12 cellular contexts compared by ENCODE assay signal in genomic region chr19:55592391-55593090, GRCh38. TPM values are rescaled to one million over a fixed set of nuclear protein-coding genes. Genes with fewer than 3 reads are reported as not detected.
A peak's percentile ranks its signal among the peaks of the same experiment; 100 is the strongest.
DNase-seq lines count a peak whose midpoint lies in the region; ATAC-seq, FAIRE-seq and TF ChIP-seq lines count a peak whose summit lies in the region.
"Had no signal": no experiment of that assay in that cellular context is flagged by ENCODE, and none has a peak within 500 bp of the region (broad histone marks: within the 10 kb centered on the region; RNA-seq: fewer than 3 reads in every experiment).

No MANE protein-coding gene starts in this region.

- TF ChIP-seq RAD21 in HepG2 (CRISPR knock-in tag; IDR thresholded peaks at IDR 0.05): no peak

- WGBS in HepG2 (ENCODE audit: low lambda C conversion rate): 98% methylated on average over 45 of the region's 73 CpGs
- WGBS in testis, 2 donors: 40 to 81% methylated on average over 1 to 42 of the region's 73 CpGs

- no peaks in the 10 kb centered on the region for H3K4me1 ChIP-seq in RWPE2 (ENCODE audit: insufficient read depth, poor library complexity, severe bottlenecking)
- H3K4me1 ChIP-seq in HepG2 (ENCODE audit: insufficient read depth, low read length): no peaks in the 10 kb centered on the region
- H3K4me1 ChIP-seq in testis: no peaks in the 10 kb centered on the region
- H3K4me1 ChIP-seq: Caco-2 had no signal

- CTCF ChIA-PET in HepG2 (lab: Yijun Ruan, JAX; ENCODE audit: low intra/inter-chr PET ratio, low total read pairs): no interaction called here

- POLR2A ChIA-PET in HepG2 (lab: Yijun Ruan, JAX): no interaction called here

- TF ChIP-seq CTCF in RWPE2 (IDR thresholded peaks at IDR 0.05; ENCODE audit: poor library complexity, severe bottlenecking): no peak
- no peak for TF ChIP-seq CTCF in HepG2 (CRISPR knock-in tag; IDR thresholded peaks at IDR 0.05)
- no peak for TF ChIP-seq CTCF in testis (IDR thresholded peaks at IDR 0.05)

- H3K9ac ChIP-seq in HepG2 (ENCODE audit: insufficient read depth, low read depth, low read length): no peak overlapping the region
- H3K9ac ChIP-seq: BLaER1 had no signal

- in situ Hi-C loops in HepG2 (cut with HindIII; ENCODE audit: extremely low pct_ligation_motif_present, low pct_unique_long_range_greater_than_20kb): no loop called here

- TF ChIP-seq EP300 in HepG2 (IDR thresholded peaks at IDR 0.05; ENCODE audit: low read depth in 2 of 2, low read length in 2 of 2) (no peak), HepG2 (CRISPR knock-in tag; IDR thresholded peaks at IDR 0.05; ENCODE audit: borderline replicate concordance) (no peak)

- H3K36me3 ChIP-seq in RWPE2 (ENCODE audit: low read depth): peaks cover 20% of the 10 kb centered on the region
- H3K36me3 ChIP-seq in HepG2 (replicated peaks in 1 of 2; ENCODE audit: control insufficient read depth in 1 of 2, insufficient read depth in 2 of 2, low read length in 2 of 2): peaks cover 10 to 27% of the 10 kb centered on the region in 2 experiments; a peak in 4 of 5 replicates
- no peaks in the 10 kb centered on the region for H3K36me3 ChIP-seq in testis (ENCODE audit: low read depth, missing control alignments)

- no peak for TF ChIP-seq POLR2A in HepG2 (IDR thresholded peaks at IDR 0.05; ENCODE audit: insufficient read depth in 1 of 2, low read depth in 2 of 2, low read length in 2 of 2)
- no peak for TF ChIP-seq POLR2A in testis (IDR thresholded peaks at IDR 0.05)
- TF ChIP-seq POLR2A in erythroblast (IDR thresholded peaks at IDR 0.05; ENCODE audit: low read length): no peak
- no peak for TF ChIP-seq POLR2A in GM12891 (IDR thresholded peaks at IDR 0.05; ENCODE audit: low read depth, low read length)

- no peaks in the 10 kb centered on the region for H4K20me1 ChIP-seq in HepG2 (ENCODE audit: insufficient read depth, low read length)
- H4K20me1 ChIP-seq: BLaER1 had no signal

- H2AFZ ChIP-seq in HepG2 (ENCODE audit: low read length): no peak overlapping the region

- no peaks in the 10 kb centered on the region for H3K79me2 ChIP-seq in HepG2 (ENCODE audit: insufficient read depth, low read length)

- FAIRE-seq in HepG2 (lab: Jason Lieb, UNC): no peak
- no peak for FAIRE-seq in GM12891 (lab: Jason Lieb, UNC)

- H3K4me2 ChIP-seq in HepG2 (ENCODE audit: low read depth, low read length): no peak overlapping the region
- H3K4me2 ChIP-seq: BLaER1 had no signal

- no peak for ATAC-seq in left cardiac atrium
- no peak for ATAC-seq in Right ventricle myocardium superior (ENCODE audit: poor library complexity)
- ATAC-seq in RWPE2 (ENCODE audit: low read depth): no peak
- no peak for ATAC-seq in HepG2

- H3K27ac ChIP-seq in RWPE2 (ENCODE audit: poor library complexity, severe bottlenecking) (no peak overlapping the region), HepG2 (ENCODE audit: extremely low read length, insufficient read depth, low read length) (no peak overlapping the region), testis (no peak overlapping the region)
- H3K27ac ChIP-seq: BLaER1 had no signal

- no TSS peak for BruUV-seq in HepG2 (replicated peaks; lab: Mats Ljungman, UMichigan)

- H3K4me3 ChIP-seq in RWPE2 (ENCODE audit: severe bottlenecking) (no peak overlapping the region), HepG2 (replicated peaks in 1 of 3; ENCODE audit: insufficient read depth in 1 of 3, low read depth in 2 of 3, low read length in 3 of 3) (no peak overlapping the region), testis (peak overlapping the region; percentile 29 to 43)
- H3K4me3 ChIP-seq: BLaER1 had no signal

- intact Hi-C loops in left cardiac atrium (cut with DNase I): no loop called here
- intact Hi-C loops in Right ventricle myocardium superior (cut with DNase I): no loop called here
- intact Hi-C loops in HepG2 (cut with micrococcal nuclease; ENCODE audit: unreplicated experiment): no loop called here
- intact Hi-C loops in testis (cut with DNase I; ENCODE audit: low total_unique reads): no loop called here

- no peaks in the 10 kb centered on the region for H3K27me3 ChIP-seq in RWPE2 (ENCODE audit: insufficient read depth, poor library complexity, severe bottlenecking)
- no peaks in the 10 kb centered on the region for H3K27me3 ChIP-seq in HepG2 (ENCODE audit: control insufficient read depth in 1 of 2, insufficient read depth in 2 of 2, low read length in 2 of 2)
- H3K27me3 ChIP-seq in testis: no peaks in the 10 kb centered on the region
- H3K27me3 ChIP-seq: BLaER1 had no signal

- H3K9me3 ChIP-seq in RWPE2 (ENCODE audit: severe bottlenecking) (no peaks in the 10 kb centered on the region), HepG2 (ENCODE audit: low read length) (no peaks in the 10 kb centered on the region), testis (no peaks in the 10 kb centered on the region)
- H3K9me3 ChIP-seq: Caco-2 had no signal

- DNase-seq in left cardiac atrium: peak; percentile 24
- no peak for DNase-seq in Right ventricle myocardium superior
- DNase-seq in RWPE2 (ENCODE audit: low spot score): peak; percentile 57
- no peak for DNase-seq in HepG2 (ENCODE audit: low spot score)
- no peak for DNase-seq in testis
- DNase-seq in SW 1271 (lab: John Stamatoyannopoulos, UW): no peak
- DNase-seq in erythroblast (lab: John Stamatoyannopoulos, UW): no peak
- no peak for DNase-seq in GM12891 (ENCODE audit: insufficient read length, low spot score)
- DNase-seq: 8988T, AML-193, Caco-2 had no signal

RNA-seq across cellular contexts. Expression of gene FIZ1, which starts 6.8 kb away (rescaled TPM):
- total RNA-seq in left cardiac atrium (10 to 100 TPM; 14.5 to 17.0 TPM), Right ventricle myocardium superior (13.0 TPM), HepG2 (2016; rRNA removed; fragmentation: Illumina TruSeq; extraction: Trizol) (3.4 and 5.9 TPM in 2 replicates), testis (10 to 100 TPM; 16.5 to 17.4 TPM)
- 0.97 and 1.0 TPM in 2 replicates for total RNA-seq in HepG2 (2016; cell fraction: cytosol; rRNA removed; fragmentation: Illumina TruSeq; extraction: Trizol; ENCODE audit: low read depth)
- total RNA-seq in HepG2 (2016; cell fraction: insoluble cytoplasmic fraction; rRNA removed; fragmentation: Illumina TruSeq; extraction: Trizol): 3.3 and 4.8 TPM in 2 replicates
- 3.8 and 4.3 TPM in 2 replicates for total RNA-seq in HepG2 (2016; cell fraction: membrane; rRNA removed; fragmentation: Illumina TruSeq; extraction: Trizol)
- total RNA-seq in HepG2 (2016; cell fraction: nucleus; rRNA removed; fragmentation: Illumina TruSeq; extraction: Trizol): 4.3 and 5.0 TPM in 2 replicates
- polyA plus RNA-seq in HepG2 (2011; rRNA removed) (3.6 and 4.1 TPM in 2 replicates), testis (ENCODE audit: insufficient read depth, low read depth, low replicate concordance) (8.5 TPM)
- polyA plus RNA-seq in HepG2 (2011; cell fraction: cytosol; rRNA removed): 2.4 and 3.2 TPM in 2 replicates
- 9.6 and 12.9 TPM in 2 replicates for polyA plus RNA-seq in HepG2 (2011; cell fraction: nucleus; rRNA removed)
- 6.5 and 7.8 TPM in 2 replicates for polyA plus RNA-seq in HepG2 (2012)
- 1.7 and 2.0 TPM in 2 replicates for polyA plus RNA-seq in HepG2 (2016; cell fraction: cytosol; fragmentation: Illumina TruSeq; extraction: Trizol; ENCODE audit: low read depth)
- polyA plus RNA-seq in HepG2 (2016; cell fraction: insoluble cytoplasmic fraction; fragmentation: Illumina TruSeq; extraction: Trizol; ENCODE audit: low read depth): 7.2 and 8.9 TPM in 2 replicates
- polyA plus RNA-seq in HepG2 (2016; cell fraction: membrane; fragmentation: Illumina TruSeq; extraction: Trizol; ENCODE audit: low read depth): 5.5 and 6.4 TPM in 2 replicates
- polyA plus RNA-seq in HepG2 (2016; cell fraction: nucleus; fragmentation: Illumina TruSeq; extraction: Trizol; ENCODE audit: insufficient read depth, low read depth): 14.5 and 17.0 TPM in 2 replicates
- 7.4 and 7.8 TPM in 2 replicates for polyA minus RNA-seq in HepG2 (2011; rRNA and poly(A)+ RNA removed; ENCODE audit: low replicate concordance)
- polyA minus RNA-seq in HepG2 (2011; cell fraction: cytosol; rRNA and poly(A)+ RNA removed): 4.2 and 4.4 TPM in 2 replicates
- 4.4 and 6.8 TPM in 2 replicates for polyA minus RNA-seq in HepG2 (2011; cell fraction: nucleus; rRNA and poly(A)+ RNA removed)
- polyA plus RNA-seq in GM12891 (2012; ENCODE audit: low read depth, missing spikeins): 6.5 TPM

RNA-seq across cellular contexts. Expression of gene ZNF524, which starts 7.5 kb away (rescaled TPM):
- total RNA-seq in left cardiac atrium (10 to 100 TPM; 14.1 to 18.7 TPM), Right ventricle myocardium superior (17.5 TPM), HepG2 (2016; rRNA removed; fragmentation: Illumina TruSeq; extraction: Trizol) (1.6 and 4.6 TPM in 2 replicates), testis (10 to 100 TPM; 25.0 to 29.4 TPM)
- total RNA-seq in HepG2 (2016; cell fraction: cytosol; rRNA removed; fragmentation: Illumina TruSeq; extraction: Trizol; ENCODE audit: low read depth): 6.2 and 7.2 TPM in 2 replicates
- 2.8 and 4.6 TPM in 2 replicates for total RNA-seq in HepG2 (2016; cell fraction: insoluble cytoplasmic fraction; rRNA removed; fragmentation: Illumina TruSeq; extraction: Trizol)
- 7.6 and 10.2 TPM in 2 replicates for total RNA-seq in HepG2 (2016; cell fraction: membrane; rRNA removed; fragmentation: Illumina TruSeq; extraction: Trizol)
- total RNA-seq in HepG2 (2016; cell fraction: nucleus; rRNA removed; fragmentation: Illumina TruSeq; extraction: Trizol): 2.7 TPM in 2 replicates
- polyA plus RNA-seq in HepG2 (2011; rRNA removed) (3.2 and 5.0 TPM in 2 replicates), testis (ENCODE audit: insufficient read depth, low read depth, low replicate concordance) (8.5 TPM)
- 3.9 and 7.0 TPM in 2 replicates for polyA plus RNA-seq in HepG2 (2011; cell fraction: cytosol; rRNA removed)
- 8.3 and 9.7 TPM in 2 replicates for polyA plus RNA-seq in HepG2 (2011; cell fraction: nucleus; rRNA removed)
- polyA plus RNA-seq in HepG2 (2012): 2.9 and 4.1 TPM in 2 replicates
- polyA plus RNA-seq in HepG2 (2016; cell fraction: cytosol; fragmentation: Illumina TruSeq; extraction: Trizol; ENCODE audit: low read depth): 8.5 and 8.9 TPM in 2 replicates
- polyA plus RNA-seq in HepG2 (2016; cell fraction: insoluble cytoplasmic fraction; fragmentation: Illumina TruSeq; extraction: Trizol; ENCODE audit: low read depth): 3.6 and 4.5 TPM in 2 replicates
- polyA plus RNA-seq in HepG2 (2016; cell fraction: membrane; fragmentation: Illumina TruSeq; extraction: Trizol; ENCODE audit: low read depth): 9.0 and 9.5 TPM in 2 replicates
- polyA plus RNA-seq in HepG2 (2016; cell fraction: nucleus; fragmentation: Illumina TruSeq; extraction: Trizol; ENCODE audit: insufficient read depth, low read depth): 4.9 and 5.2 TPM in 2 replicates
- polyA minus RNA-seq in HepG2 (2011; rRNA and poly(A)+ RNA removed; ENCODE audit: low replicate concordance): 3.5 and 3.9 TPM in 2 replicates
- 2.5 and 3.1 TPM in 2 replicates for polyA minus RNA-seq in HepG2 (2011; cell fraction: cytosol; rRNA and poly(A)+ RNA removed)
- 2.7 and 3.3 TPM in 2 replicates for polyA minus RNA-seq in HepG2 (2011; cell fraction: nucleus; rRNA and poly(A)+ RNA removed)
- 8.1 TPM for polyA plus RNA-seq in GM12891 (2012; ENCODE audit: low read depth, missing spikeins)

RNA-seq across cellular contexts. Expression of gene ZNF579, which starts 11.9 kb away (rescaled TPM):
- total RNA-seq in left cardiac atrium: 10 to 100 TPM; 10.8 to 12.7 TPM
- total RNA-seq in Right ventricle myocardium superior: 13.6 TPM
- total RNA-seq in HepG2 (2016; rRNA removed; fragmentation: Illumina TruSeq; extraction: Trizol): 1.7 and 2.9 TPM in 2 replicates
- total RNA-seq in HepG2 (2016; cell fraction: cytosol; rRNA removed; fragmentation: Illumina TruSeq; extraction: Trizol; ENCODE audit: low read depth): 1.3 and 1.6 TPM in 2 replicates
- total RNA-seq in HepG2 (2016; cell fraction: insoluble cytoplasmic fraction; rRNA removed; fragmentation: Illumina TruSeq; extraction: Trizol): 1.8 and 2.9 TPM in 2 replicates
- total RNA-seq in HepG2 (2016; cell fraction: membrane; rRNA removed; fragmentation: Illumina TruSeq; extraction: Trizol): 2.9 and 3.5 TPM in 2 replicates
- 1.2 and 1.9 TPM in 2 replicates for total RNA-seq in HepG2 (2016; cell fraction: nucleus; rRNA removed; fragmentation: Illumina TruSeq; extraction: Trizol)
- polyA plus RNA-seq in HepG2 (2011; rRNA removed): 2.1 and 2.2 TPM in 2 replicates
- polyA plus RNA-seq in HepG2 (2011; cell fraction: cytosol; rRNA removed): 1.3 and 2.9 TPM in 2 replicates
- polyA plus RNA-seq in HepG2 (2011; cell fraction: nucleus; rRNA removed): 9.0 and 12.3 TPM in 2 replicates
- 3.6 and 5.7 TPM in 2 replicates for polyA plus RNA-seq in HepG2 (2012)
- polyA plus RNA-seq in HepG2 (2016; cell fraction: cytosol; fragmentation: Illumina TruSeq; extraction: Trizol; ENCODE audit: low read depth): 1.6 and 2.1 TPM in 2 replicates
- 2.8 and 3.3 TPM in 2 replicates for polyA plus RNA-seq in HepG2 (2016; cell fraction: insoluble cytoplasmic fraction; fragmentation: Illumina TruSeq; extraction: Trizol; ENCODE audit: low read depth)
- 2.7 TPM in 2 replicates for polyA plus RNA-seq in HepG2 (2016; cell fraction: membrane; fragmentation: Illumina TruSeq; extraction: Trizol; ENCODE audit: low read depth)
- 8.4 and 9.1 TPM in 2 replicates for polyA plus RNA-seq in HepG2 (2016; cell fraction: nucleus; fragmentation: Illumina TruSeq; extraction: Trizol; ENCODE audit: insufficient read depth, low read depth)
- polyA minus RNA-seq in HepG2 (2011; rRNA and poly(A)+ RNA removed; ENCODE audit: low replicate concordance): 5.6 and 7.6 TPM in 2 replicates
- polyA minus RNA-seq in HepG2 (2011; cell fraction: cytosol; rRNA and poly(A)+ RNA removed): 3.6 and 4.7 TPM in 2 replicates
- 3.0 and 3.3 TPM in 2 replicates for polyA minus RNA-seq in HepG2 (2011; cell fraction: nucleus; rRNA and poly(A)+ RNA removed)
- total RNA-seq in testis: 1 to 10 TPM; 4.0 to 7.2 TPM
- 4.3 TPM for polyA plus RNA-seq in testis (ENCODE audit: insufficient read depth, low read depth, low replicate concordance)
- 4.4 TPM for polyA plus RNA-seq in GM12891 (2012; ENCODE audit: low read depth, missing spikeins)

RNA-seq across cellular contexts. Expression of gene ZNF865, which starts 12.9 kb away (rescaled TPM):
- total RNA-seq in left cardiac atrium (10 to 100 TPM; 16.2 to 20.2 TPM), Right ventricle myocardium superior (17.4 TPM), HepG2 (2016; rRNA removed; fragmentation: Illumina TruSeq; extraction: Trizol) (0.93 and 1.0 TPM in 2 replicates), testis (10 to 100 TPM; 12.2 to 14.5 TPM)
- total RNA-seq in HepG2 (2016; cell fraction: cytosol; rRNA removed; fragmentation: Illumina TruSeq; extraction: Trizol; ENCODE audit: low read depth): 0.26 and 0.30 TPM in 2 replicates
- total RNA-seq in HepG2 (2016; cell fraction: insoluble cytoplasmic fraction; rRNA removed; fragmentation: Illumina TruSeq; extraction: Trizol): 0.83 and 0.93 TPM in 2 replicates
- total RNA-seq in HepG2 (2016; cell fraction: membrane; rRNA removed; fragmentation: Illumina TruSeq; extraction: Trizol): 1.1 and 1.3 TPM in 2 replicates
- total RNA-seq in HepG2 (2016; cell fraction: nucleus; rRNA removed; fragmentation: Illumina TruSeq; extraction: Trizol): 0.97 and 1.1 TPM in 2 replicates
- polyA plus RNA-seq in HepG2 (2011; rRNA removed) (1.0 and 1.5 TPM in 2 replicates), testis (ENCODE audit: insufficient read depth, low read depth, low replicate concordance) (4.7 TPM)
- 1.2 and 1.9 TPM in 2 replicates for polyA plus RNA-seq in HepG2 (2011; cell fraction: cytosol; rRNA removed)
- polyA plus RNA-seq in HepG2 (2011; cell fraction: nucleus; rRNA removed): 3.2 and 3.9 TPM in 2 replicates
- polyA plus RNA-seq in HepG2 (2012): 1.9 and 2.1 TPM in 2 replicates
- polyA plus RNA-seq in HepG2 (2016; cell fraction: cytosol; fragmentation: Illumina TruSeq; extraction: Trizol; ENCODE audit: low read depth): 0.71 and 0.81 TPM in 2 replicates
- polyA plus RNA-seq in HepG2 (2016; cell fraction: insoluble cytoplasmic fraction; fragmentation: Illumina TruSeq; extraction: Trizol; ENCODE audit: low read depth): 3.6 and 4.1 TPM in 2 replicates
- 2.4 and 2.8 TPM in 2 replicates for polyA plus RNA-seq in HepG2 (2016; cell fraction: membrane; fragmentation: Illumina TruSeq; extraction: Trizol; ENCODE audit: low read depth)
- 6.6 and 6.7 TPM in 2 replicates for polyA plus RNA-seq in HepG2 (2016; cell fraction: nucleus; fragmentation: Illumina TruSeq; extraction: Trizol; ENCODE audit: insufficient read depth, low read depth)
- 2.5 and 2.6 TPM in 2 replicates for polyA minus RNA-seq in HepG2 (2011; rRNA and poly(A)+ RNA removed; ENCODE audit: low replicate concordance)
- polyA minus RNA-seq in HepG2 (2011; cell fraction: cytosol; rRNA and poly(A)+ RNA removed): 2.0 and 2.2 TPM in 2 replicates
- 0.62 and 0.90 TPM in 2 replicates for polyA minus RNA-seq in HepG2 (2011; cell fraction: nucleus; rRNA and poly(A)+ RNA removed)
- polyA plus RNA-seq in GM12891 (2012; ENCODE audit: low read depth, missing spikeins): 4.6 TPM

RNA-seq across cellular contexts. Expression of gene ZNF784, which starts 31.8 kb away (rescaled TPM):
- total RNA-seq in left cardiac atrium (10 to 100 TPM; 11.1 to 11.7 TPM), Right ventricle myocardium superior (11.7 TPM), HepG2 (2016; rRNA removed; fragmentation: Illumina TruSeq; extraction: Trizol) (4.0 and 4.2 TPM in 2 replicates), testis (10 to 100 TPM; 10.3 to 13.0 TPM)
- 1.1 and 1.3 TPM in 2 replicates for total RNA-seq in HepG2 (2016; cell fraction: cytosol; rRNA removed; fragmentation: Illumina TruSeq; extraction: Trizol; ENCODE audit: low read depth)
- total RNA-seq in HepG2 (2016; cell fraction: insoluble cytoplasmic fraction; rRNA removed; fragmentation: Illumina TruSeq; extraction: Trizol): 3.2 and 4.6 TPM in 2 replicates
- 3.3 and 3.7 TPM in 2 replicates for total RNA-seq in HepG2 (2016; cell fraction: membrane; rRNA removed; fragmentation: Illumina TruSeq; extraction: Trizol)
- 1.9 and 2.1 TPM in 2 replicates for total RNA-seq in HepG2 (2016; cell fraction: nucleus; rRNA removed; fragmentation: Illumina TruSeq; extraction: Trizol)
- polyA plus RNA-seq in HepG2 (2011; rRNA removed) (4.1 and 5.1 TPM in 2 replicates), testis (ENCODE audit: insufficient read depth, low read depth, low replicate concordance) (6.6 TPM)
- 2.9 and 3.0 TPM in 2 replicates for polyA plus RNA-seq in HepG2 (2011; cell fraction: cytosol; rRNA removed)
- 9.8 and 12.0 TPM in 2 replicates for polyA plus RNA-seq in HepG2 (2011; cell fraction: nucleus; rRNA removed)
- polyA plus RNA-seq in HepG2 (2012): 4.6 and 5.3 TPM in 2 replicates
- 1.1 and 1.2 TPM in 2 replicates for polyA plus RNA-seq in HepG2 (2016; cell fraction: cytosol; fragmentation: Illumina TruSeq; extraction: Trizol; ENCODE audit: low read depth)
- polyA plus RNA-seq in HepG2 (2016; cell fraction: insoluble cytoplasmic fraction; fragmentation: Illumina TruSeq; extraction: Trizol; ENCODE audit: low read depth): 4.7 and 4.8 TPM in 2 replicates
- 1.6 and 1.9 TPM in 2 replicates for polyA plus RNA-seq in HepG2 (2016; cell fraction: membrane; fragmentation: Illumina TruSeq; extraction: Trizol; ENCODE audit: low read depth)
- 4.1 and 5.8 TPM in 2 replicates for polyA plus RNA-seq in HepG2 (2016; cell fraction: nucleus; fragmentation: Illumina TruSeq; extraction: Trizol; ENCODE audit: insufficient read depth, low read depth)
- 2.9 and 8.2 TPM in 2 replicates for polyA minus RNA-seq in HepG2 (2011; rRNA and poly(A)+ RNA removed; ENCODE audit: low replicate concordance)
- 1.7 and 2.9 TPM in 2 replicates for polyA minus RNA-seq in HepG2 (2011; cell fraction: cytosol; rRNA and poly(A)+ RNA removed)
- polyA minus RNA-seq in HepG2 (2011; cell fraction: nucleus; rRNA and poly(A)+ RNA removed): 4.8 and 5.4 TPM in 2 replicates
- 3.3 TPM for polyA plus RNA-seq in GM12891 (2012; ENCODE audit: low read depth, missing spikeins)

Comparison
In these comparisons a context has a peak if more than half of its experiments do, and no peak if none do; other contexts are left out.
1. DNase-seq: peak in left cardiac atrium (single experiment) and RWPE2 (single experiment); none in Right ventricle myocardium superior (single experiment), HepG2 (single experiment), testis (single experiment), SW 1271 (0 of 2), erythroblast (0 of 2) and GM12891 (single experiment).
2. H3K4me3 ChIP-seq: peak in testis (2 of 2); none in RWPE2 (single experiment) and HepG2 (0 of 3).